ENCODE assay signal across 36 cellular contexts in genomic region chr4:6589444-6589843, GRCh38. TPM values are rescaled to one million over a fixed set of nuclear protein-coding genes. Genes with fewer than 3 reads are reported as not detected.
A peak's percentile ranks its signal among the peaks of the same experiment; 100 is the strongest.
DNase-seq lines count a peak whose midpoint lies in the region; ATAC-seq, FAIRE-seq and TF ChIP-seq lines count a peak whose summit lies in the region.
"Had no signal": no experiment of that assay in that cellular context is flagged by ENCODE, and none has a peak within 500 bp of the region (broad histone marks: within the 10 kb centered on the region; RNA-seq: fewer than 3 reads in every experiment).

No MANE protein-coding gene starts in this region.

- H3K9me3 ChIP-seq in HepG2 (ENCODE audit: low read length) (no peaks in the 10 kb centered on the region), right lobe of liver (no peaks in the 10 kb centered on the region), K562 (replicated peaks; ENCODE audit: control insufficient read depth, insufficient read depth, low read depth, low read length) (no peaks in the 10 kb centered on the region)
- no peaks in the 10 kb centered on the region for H3K9me3 ChIP-seq in CD8-positive, alpha-beta T cell (ENCODE audit: low read length)
- H3K9me3 ChIP-seq: A549; BE2C; BLaER1; BLaER1 treated with 17β-estradiol and CSF1 and Interleukin-3, amounts not matched to agents 10 nM and 100 nM; Caco-2 had no signal

- no peak for ATAC-seq in activated naive CD8-positive, alpha-beta T cell treated with anti-CD3 and anti-CD28 coated beads, Interleukin-2, amount 10 ng/mL, durations not matched to agents 7 days and 5 days (ENCODE audit: low read depth)
- no peak for ATAC-seq in activated naive CD8-positive, alpha-beta T cell treated with anti-CD3 and anti-CD28 coated beads, Interleukin-2, amount 50 U/mL, for 24 hours
- ATAC-seq in HepG2 (no peak), right lobe of liver (no peak), K562 (no peak), HG03565 (IDR thresholded peaks at IDR 0.05; ENCODE audit: unreplicated experiment) (no peak)
- no peak for ATAC-seq in CD8-positive, alpha-beta T cell
- ATAC-seq: A549 had no signal

- POLR2A ChIA-PET in activated naive CD8-positive, alpha-beta T cell treated with anti-CD3 and anti-CD28 coated beads, Interleukin-2, amount 10 ng/mL, durations not matched to agents 7 days and 5 days (lab: Charles Lee) = no interaction called here
- POLR2A ChIA-PET in HepG2 (lab: Yijun Ruan, JAX) (no interaction called here), K562 (lab: Yijun Ruan, JAX) (interaction anchor here (0.7 to 1.3 kb wide), 2 partner anchors 86 to 1553 kb away, joined by 3 to 5 read pairs; no protein-coding TSS in a partner anchor)
- POLR2A ChIA-PET in CD8-positive, alpha-beta T cell (lab: Charles Lee) = no interaction called here

- H2AFZ ChIP-seq in HepG2 (ENCODE audit: low read length) (no peak overlapping the region), K562 (ENCODE audit: low read depth, low read length) (no peak overlapping the region)

- no peaks in the 10 kb centered on the region; a peak in 1 of 5 replicates for H3K27me3 ChIP-seq in HepG2 (ENCODE audit: control insufficient read depth in 1 of 2, insufficient read depth in 2 of 2, low read length in 2 of 2)
- no peaks in the 10 kb centered on the region for H3K27me3 ChIP-seq in right lobe of liver
- H3K27me3 ChIP-seq in CD8-positive, alpha-beta T cell (ENCODE audit: insufficient read depth, low read length) = no peaks in the 10 kb centered on the region
- no peaks in the 10 kb centered on the region for H3K27me3 ChIP-seq in K562 (ENCODE audit: control insufficient read depth in 2 of 2, insufficient read depth in 2 of 2, low read length in 2 of 2)
- H3K27me3 ChIP-seq: BE2C; BLaER1; BLaER1 treated with 17β-estradiol and CSF1 and Interleukin-3, amounts not matched to agents 10 nM and 100 nM had no signal

- no peaks in the 10 kb centered on the region for H3K4me1 ChIP-seq in HepG2 (ENCODE audit: insufficient read depth, low read length)
- H3K4me1 ChIP-seq in right lobe of liver = no peaks in the 10 kb centered on the region
- H3K4me1 ChIP-seq in CD8-positive, alpha-beta T cell (ENCODE audit: insufficient read depth, low read length) = no peaks in the 10 kb centered on the region
- peaks cover 3 to 22% of the 10 kb centered on the region in 2 experiments; a peak in 4 of 5 replicates for H3K4me1 ChIP-seq in K562 (replicated peaks in 1 of 2; ENCODE audit: control insufficient read depth in 2 of 2, insufficient read depth in 2 of 2, low read length in 2 of 2)
- H3K4me1 ChIP-seq: A549, BE2C, Caco-2 had no signal

- H3K9ac ChIP-seq in HepG2 (ENCODE audit: insufficient read depth, low read depth, low read length) (no peak overlapping the region), K562 (ENCODE audit: insufficient read depth in 1 of 2, low read depth in 2 of 2, low read length in 2 of 2) (no peak overlapping the region)
- H3K9ac ChIP-seq: BLaER1; BLaER1 treated with 17β-estradiol and CSF1 and Interleukin-3, amounts not matched to agents 10 nM and 100 nM had no signal

- H3K36me3 ChIP-seq in HepG2 (replicated peaks in 1 of 2; ENCODE audit: control insufficient read depth in 1 of 2, insufficient read depth in 2 of 2, low read length in 2 of 2) (no peaks in the 10 kb centered on the region; a peak in 2 of 5 replicates), right lobe of liver (peaks cover 0 to 7% (median 0%) of the 10 kb centered on the region in 4 donors), K562 (ENCODE audit: control insufficient read depth, insufficient read depth, low read length) (no peaks in the 10 kb centered on the region)
- H3K36me3 ChIP-seq in CD8-positive, alpha-beta T cell (ENCODE audit: insufficient read depth, low read length) = peaks cover 23% of the 10 kb centered on the region
- H3K36me3 ChIP-seq: BE2C had no signal

- peaks cover 17% of the 10 kb centered on the region for H3K36me3 Mint-ChIP-seq in activated naive CD8-positive, alpha-beta T cell treated with anti-CD3 and anti-CD28 coated beads, Interleukin-2, amount 10 ng/mL, durations not matched to agents 7 days and 5 days
- H3K36me3 Mint-ChIP-seq in activated naive CD8-positive, alpha-beta T cell treated with anti-CD3 and anti-CD28 coated beads, Interleukin-2, amount 50 U/mL, for 24 hours (ENCODE audit: low read depth) = peaks cover 5% of the 10 kb centered on the region
- H3K36me3 Mint-ChIP-seq in CD8-positive, alpha-beta T cell = peaks cover 79% of the 10 kb centered on the region

- no peaks in the 10 kb centered on the region for H3K9me3 Mint-ChIP-seq in activated naive CD8-positive, alpha-beta T cell treated with anti-CD3 and anti-CD28 coated beads, Interleukin-2, amount 10 ng/mL, durations not matched to agents 7 days and 5 days
- no peaks in the 10 kb centered on the region for H3K9me3 Mint-ChIP-seq in activated naive CD8-positive, alpha-beta T cell treated with anti-CD3 and anti-CD28 coated beads, Interleukin-2, amount 50 U/mL, for 24 hours
- H3K9me3 Mint-ChIP-seq in CD8-positive, alpha-beta T cell = no peaks in the 10 kb centered on the region
- H3K9me3 Mint-ChIP-seq: CD4-positive, alpha-beta memory T cell; CD4-positive, alpha-beta T cell; CD4-positive, CD25-positive, alpha-beta regulatory T cell; CD8-positive, alpha-beta memory T cell had no signal

- 94% methylated on average over 4 of the region's 4 CpGs for WGBS in HepG2 (ENCODE audit: low lambda C conversion rate)
- 93% methylated on average over 3 of the region's 4 CpGs for WGBS in right lobe of liver (ENCODE audit: insufficient coverage, low coverage, low lambda C conversion rate, missing lambda C conversion rate)
- 89% methylated on average over 4 of the region's 4 CpGs for WGBS in K562 (ENCODE audit: insufficient coverage, low coverage, missing lambda C conversion rate)

- H3K27me3 Mint-ChIP-seq in activated naive CD8-positive, alpha-beta T cell treated with anti-CD3 and anti-CD28 coated beads, Interleukin-2, amount 10 ng/mL, durations not matched to agents 7 days and 5 days = no peaks in the 10 kb centered on the region
- H3K27me3 Mint-ChIP-seq in activated naive CD8-positive, alpha-beta T cell treated with anti-CD3 and anti-CD28 coated beads, Interleukin-2, amount 50 U/mL, for 24 hours = no peaks in the 10 kb centered on the region
- H3K27me3 Mint-ChIP-seq in CD8-positive, alpha-beta T cell (ENCODE audit: low read depth) = no peaks in the 10 kb centered on the region
- H3K27me3 Mint-ChIP-seq: B cell; CD4-positive, alpha-beta memory T cell; CD4-positive, alpha-beta T cell; CD4-positive, CD25-positive, alpha-beta regulatory T cell; CD8-positive, alpha-beta memory T cell had no signal

- BruUV-seq in HepG2 (replicated peaks; lab: Mats Ljungman, UMichigan) (no TSS peak), K562 (replicated peaks; lab: Mats Ljungman, UMichigan) (no TSS peak)

- H3K4me3 Mint-ChIP-seq in activated naive CD8-positive, alpha-beta T cell treated with anti-CD3 and anti-CD28 coated beads, Interleukin-2, amount 10 ng/mL, durations not matched to agents 7 days and 5 days = no peak overlapping the region
- no peak overlapping the region for H3K4me3 Mint-ChIP-seq in activated naive CD8-positive, alpha-beta T cell treated with anti-CD3 and anti-CD28 coated beads, Interleukin-2, amount 50 U/mL, for 24 hours
- H3K4me3 Mint-ChIP-seq in CD8-positive, alpha-beta T cell = no peak overlapping the region
- H3K4me3 Mint-ChIP-seq: B cell; CD14-positive monocyte; CD4-positive, alpha-beta memory T cell; CD4-positive, alpha-beta T cell; CD4-positive, CD25-positive, alpha-beta regulatory T cell; CD8-positive, alpha-beta memory T cell had no signal

- no peak for DNase-seq in activated naive CD8-positive, alpha-beta T cell treated with anti-CD3 and anti-CD28 coated beads, Interleukin-2, amount 10 ng/mL, durations not matched to agents 7 days and 5 days
- DNase-seq in activated naive CD8-positive, alpha-beta T cell treated with anti-CD3 and anti-CD28 coated beads, Interleukin-2, amount 50 U/mL, for 24 hours = no peak
- DNase-seq in HepG2 (ENCODE audit: low spot score) = no peak
- no peak for DNase-seq in right lobe of liver
- no peak for DNase-seq in CD8-positive, alpha-beta T cell
- DNase-seq in K562 (ENCODE audit: extremely low read depth in 1 of 4, low spot score in 3 of 4) = no peak
- DNase-seq in NCI-H345 (lab: John Stamatoyannopoulos, UW) = no peak
- DNase-seq: 8988T; ACHN; AML-193; BE2C; C1 segment of cervical spinal cord; Caco-2; Calu3; CD4-positive, alpha-beta memory T cell; CD4-positive, alpha-beta T cell; CD4-positive, CD25-positive, alpha-beta regulatory T cell; CD8-positive, alpha-beta memory T cell; COR-L47; DMS 273 treated with DMSO at 0.1 percent for 48 hours; DMS153; DMS53; DMS79; DMS79 treated with DMSO at 0.1 percent for 48 hours; DND-41; EL had no signal

- in situ Hi-C loops in HepG2 (cut with HindIII; ENCODE audit: extremely low pct_ligation_motif_present, low pct_unique_long_range_greater_than_20kb) = no loop called here
- in situ Hi-C loops in K562 (cut with MboI) = no loop called here

- TF ChIP-seq RAD21 in HepG2 (CRISPR knock-in tag; IDR thresholded peaks at IDR 0.05) = no peak
- no peak for TF ChIP-seq RAD21 in K562 (CRISPR knock-in tag; conservative IDR thresholded peaks at IDR 0.05 in 1 of 2, IDR thresholded peaks at IDR 0.05 in 1 of 2)

- peak overlapping the region; percentile 51 for H3K27ac Mint-ChIP-seq in activated naive CD8-positive, alpha-beta T cell treated with anti-CD3 and anti-CD28 coated beads, Interleukin-2, amount 10 ng/mL, durations not matched to agents 7 days and 5 days
- no peak overlapping the region for H3K27ac Mint-ChIP-seq in activated naive CD8-positive, alpha-beta T cell treated with anti-CD3 and anti-CD28 coated beads, Interleukin-2, amount 50 U/mL, for 24 hours
- H3K27ac Mint-ChIP-seq in CD8-positive, alpha-beta T cell = peak overlapping the region; percentile 60
- H3K27ac Mint-ChIP-seq: B cell; CD4-positive, alpha-beta memory T cell; CD4-positive, alpha-beta T cell; CD4-positive, CD25-positive, alpha-beta regulatory T cell had no signal

- H3K4me2 ChIP-seq in HepG2 (ENCODE audit: low read depth, low read length) (no peak overlapping the region), K562 (ENCODE audit: insufficient read depth, low read length) (no peak overlapping the region)
- H3K4me2 ChIP-seq: A549; BLaER1; BLaER1 treated with 17β-estradiol and CSF1 and Interleukin-3, amounts not matched to agents 10 nM and 100 nM had no signal

- TF ChIP-seq CTCF in HepG2 (CRISPR knock-in tag; IDR thresholded peaks at IDR 0.05) = no peak
- no peak for TF ChIP-seq CTCF in right lobe of liver (IDR thresholded peaks at IDR 0.05)
- TF ChIP-seq CTCF in CD8-positive, alpha-beta T cell (IDR thresholded peaks at IDR 0.05) = no peak
- no peak for TF ChIP-seq CTCF in K562 (IDR thresholded peaks at IDR 0.05 in 2 of 3, conservative IDR thresholded peaks at IDR 0.05 in 1 of 3; ENCODE audit: insufficient read depth in 2 of 3, low read depth in 1 of 3, low read length in 3 of 3)

- no peaks in the 10 kb centered on the region for H3K4me1 Mint-ChIP-seq in activated naive CD8-positive, alpha-beta T cell treated with anti-CD3 and anti-CD28 coated beads, Interleukin-2, amount 10 ng/mL, durations not matched to agents 7 days and 5 days
- no peaks in the 10 kb centered on the region for H3K4me1 Mint-ChIP-seq in activated naive CD8-positive, alpha-beta T cell treated with anti-CD3 and anti-CD28 coated beads, Interleukin-2, amount 50 U/mL, for 24 hours
- H3K4me1 Mint-ChIP-seq in CD8-positive, alpha-beta T cell (ENCODE audit: low read depth) = no peaks in the 10 kb centered on the region
- H3K4me1 Mint-ChIP-seq: CD14-positive monocyte; CD4-positive, alpha-beta memory T cell; CD8-positive, alpha-beta memory T cell had no signal

- CTCF ChIA-PET in HepG2 (lab: Yijun Ruan, JAX; ENCODE audit: low intra/inter-chr PET ratio, low total read pairs) (no interaction called here), K562 (lab: Yijun Ruan, JAX; ENCODE audit: low intra/inter-chr PET ratio) (no interaction called here)
- CTCF ChIA-PET in CD8-positive, alpha-beta T cell (lab: Charles Lee) = no interaction called here

- H4K20me1 ChIP-seq in HepG2 (ENCODE audit: insufficient read depth, low read length) (no peaks in the 10 kb centered on the region), K562 (replicated peaks; ENCODE audit: control insufficient read depth, insufficient read depth, low read length) (no peaks in the 10 kb centered on the region)
- H4K20me1 ChIP-seq: BLaER1 had no signal

- no peaks in the 10 kb centered on the region for H3K9me1 ChIP-seq in K562 (ENCODE audit: control insufficient read depth, insufficient read depth, low read length)

- intact Hi-C loops in HepG2 (cut with micrococcal nuclease; ENCODE audit: unreplicated experiment) = no loop called here
- intact Hi-C loops in right lobe of liver (cut with DNase I) = no loop called here
- intact Hi-C loops in CD8-positive, alpha-beta T cell (cut with DNase I, micrococcal nuclease) = no loop called here
- intact Hi-C loops in K562 (cut with micrococcal nuclease) = no loop called here

- TF ChIP-seq POLR2A in HepG2 (IDR thresholded peaks at IDR 0.05; ENCODE audit: insufficient read depth in 1 of 2, low read depth in 2 of 2, low read length in 2 of 2) (no peak), right lobe of liver (IDR thresholded peaks at IDR 0.05) (no peak), K562 (conservative IDR thresholded peaks at IDR 0.05) (no peak)

- TF ChIP-seq EP300 in HepG2 (IDR thresholded peaks at IDR 0.05; ENCODE audit: low read depth in 2 of 2, low read length in 2 of 2) (no peak), HepG2 (CRISPR knock-in tag; IDR thresholded peaks at IDR 0.05; ENCODE audit: borderline replicate concordance) (no peak), K562 (IDR thresholded peaks at IDR 0.05; ENCODE audit: low read length) (no peak)

- no peak overlapping the region for H3K4me3 ChIP-seq in HepG2 (replicated peaks in 1 of 3; ENCODE audit: insufficient read depth in 1 of 3, low read depth in 2 of 3, low read length in 3 of 3)
- no peak overlapping the region for H3K4me3 ChIP-seq in right lobe of liver
- H3K4me3 ChIP-seq in CD8-positive, alpha-beta T cell (ENCODE audit: low read depth, low read length) = no peak overlapping the region
- no peak overlapping the region for H3K4me3 ChIP-seq in K562
- H3K4me3 ChIP-seq: A549; BLaER1; BLaER1 treated with 17β-estradiol and CSF1 and Interleukin-3, amounts not matched to agents 10 nM and 100 nM had no signal

- FAIRE-seq in HepG2 (lab: Jason Lieb, UNC) = no peak
- no peak for FAIRE-seq in K562 (lab: Jason Lieb, UNC)
- FAIRE-seq: A204.1, A549, D721Med had no signal

- H3K79me2 ChIP-seq in HepG2 (ENCODE audit: insufficient read depth, low read length) (no peaks in the 10 kb centered on the region), K562 (ENCODE audit: control insufficient read depth, insufficient read depth, low read length) (no peaks in the 10 kb centered on the region)

- H3K27ac ChIP-seq in HepG2 (ENCODE audit: extremely low read length, insufficient read depth, low read length) = no peak overlapping the region
- H3K27ac ChIP-seq in right lobe of liver = no peak overlapping the region
- H3K27ac ChIP-seq in CD8-positive, alpha-beta T cell (ENCODE audit: low read depth, low read length) = no peak overlapping the region
- no peak overlapping the region for H3K27ac ChIP-seq in K562 (ENCODE audit: extremely low read depth, low read depth, low read length)
- H3K27ac ChIP-seq: 22Rv1; A549; BLaER1; BLaER1 treated with 17β-estradiol and CSF1 and Interleukin-3, amounts not matched to agents 10 nM and 100 nM; C4-2B had no signal

RNA-seq across cellular contexts. Expression of gene MAN2B2, which starts 14.5 kb away (rescaled TPM):
- total RNA-seq in activated naive CD8-positive, alpha-beta T cell treated with anti-CD3 and anti-CD28 coated beads, Interleukin-2, amount 10 ng/mL, durations not matched to agents 7 days and 5 days = 10 to 100 TPM; 36.0 to 38.2 TPM
- total RNA-seq in HepG2 (2016; rRNA removed; fragmentation: Illumina TruSeq; extraction: Trizol) (2.8 and 5.4 TPM in 2 replicates), right lobe of liver (10 to 100 TPM; 22.3 to 34.1 (median 27.5) TPM), K562 (2014; rRNA removed) (5.3 and 6.0 TPM in 2 replicates), K562 (2014; rRNA removed; fragmentation: Illumina TruSeq; extraction: Trizol) (1.7 TPM in 2 replicates), K562 (2015; rRNA removed; fragmentation: Illumina TruSeq; extraction: Trizol) (3.8 and 4.1 TPM in 2 replicates), K562 (2021) (8.5 and 8.8 TPM in 2 replicates)
- 0.62 and 0.71 TPM in 2 replicates for total RNA-seq in HepG2 (2016; cell fraction: cytosol; rRNA removed; fragmentation: Illumina TruSeq; extraction: Trizol; ENCODE audit: low read depth)
- 2.0 and 5.4 TPM in 2 replicates for total RNA-seq in HepG2 (2016; cell fraction: insoluble cytoplasmic fraction; rRNA removed; fragmentation: Illumina TruSeq; extraction: Trizol)
- total RNA-seq in HepG2 (2016; cell fraction: membrane; rRNA removed; fragmentation: Illumina TruSeq; extraction: Trizol) = 1.1 and 1.2 TPM in 2 replicates
- 6.3 and 8.0 TPM in 2 replicates for total RNA-seq in HepG2 (2016; cell fraction: nucleus; rRNA removed; fragmentation: Illumina TruSeq; extraction: Trizol)
- polyA plus RNA-seq in HepG2 (2011; rRNA removed) (4.8 and 6.4 TPM in 2 replicates), K562 (2011; rRNA removed) (2.5 and 3.7 TPM in 2 replicates), K562 (2014; fragmentation: Illumina TruSeq; extraction: Trizol) (3.7 and 4.8 TPM in 2 replicates), K562 (2014; fragmentation: Nextera tagmentation; extraction: Ambion mirVana) (under 1 TPM; 0.21 to 0.27 TPM), K562 (2014; rRNA removed) (4.2 and 4.9 TPM in 2 replicates)
- 4.7 and 6.1 TPM in 2 replicates for polyA plus RNA-seq in HepG2 (2011; cell fraction: cytosol; rRNA removed)
- 14.1 and 16.0 TPM in 2 replicates for polyA plus RNA-seq in HepG2 (2011; cell fraction: nucleus; rRNA removed)
- 4.4 and 4.5 TPM in 2 replicates for polyA plus RNA-seq in HepG2 (2012)
- polyA plus RNA-seq in HepG2 (2016; cell fraction: cytosol; fragmentation: Illumina TruSeq; extraction: Trizol; ENCODE audit: low read depth) = 0.44 TPM in 2 replicates
- 2.4 and 3.0 TPM in 2 replicates for polyA plus RNA-seq in HepG2 (2016; cell fraction: insoluble cytoplasmic fraction; fragmentation: Illumina TruSeq; extraction: Trizol; ENCODE audit: low read depth)
- 0.70 and 0.92 TPM in 2 replicates for polyA plus RNA-seq in HepG2 (2016; cell fraction: membrane; fragmentation: Illumina TruSeq; extraction: Trizol; ENCODE audit: low read depth)
- 14.4 and 14.5 TPM in 2 replicates for polyA plus RNA-seq in HepG2 (2016; cell fraction: nucleus; fragmentation: Illumina TruSeq; extraction: Trizol; ENCODE audit: insufficient read depth, low read depth)
- 9.0 and 18.8 TPM in 2 replicates for polyA minus RNA-seq in HepG2 (2011; rRNA and poly(A)+ RNA removed; ENCODE audit: low replicate concordance)
- polyA minus RNA-seq in HepG2 (2011; cell fraction: cytosol; rRNA and poly(A)+ RNA removed) = 7.6 and 8.0 TPM in 2 replicates
- polyA minus RNA-seq in HepG2 (2011; cell fraction: nucleus; rRNA and poly(A)+ RNA removed) = 5.0 and 6.2 TPM in 2 replicates
- 10 to 100 TPM; 26.4 to 26.7 TPM for total RNA-seq in CD8-positive, alpha-beta T cell
- total RNA-seq in K562 (2011; cell fraction: chromatin; rRNA removed; ENCODE audit: low replicate concordance) = 7.7 and 16.2 TPM in 2 replicates
- total RNA-seq in K562 (2011; cell fraction: nucleolus; rRNA removed) = 17.6 and 18.3 TPM in 2 replicates
- total RNA-seq in K562 (2011; cell fraction: nucleoplasm; rRNA removed) = 12.6 TPM in 2 replicates
- polyA plus RNA-seq in K562 (2011; cell fraction: cytosol; rRNA removed) = 3.8 and 8.3 TPM in 2 replicates
- 8.0 and 12.5 TPM in 2 replicates for polyA plus RNA-seq in K562 (2011; cell fraction: nucleus; rRNA removed)
- polyA plus RNA-seq in K562 (2012) = 5.9 and 18.3 TPM in 2 replicates
- polyA minus RNA-seq in K562 (2011; rRNA and poly(A)+ RNA removed) = 2.5 and 3.6 TPM in 2 replicates
- polyA minus RNA-seq in K562 (2011; cell fraction: cytosol; rRNA and poly(A)+ RNA removed) = 6.9 and 13.0 TPM in 2 replicates
- polyA minus RNA-seq in K562 (2011; cell fraction: nucleus; rRNA and poly(A)+ RNA removed) = 5.7 and 6.0 TPM in 2 replicates

RNA-seq across cellular contexts. Expression of gene MRFAP1, which starts 51.0 kb away (rescaled TPM):
- total RNA-seq in activated naive CD8-positive, alpha-beta T cell treated with anti-CD3 and anti-CD28 coated beads, Interleukin-2, amount 10 ng/mL, durations not matched to agents 7 days and 5 days = 100 to 1,000 TPM; 123 to 128 TPM
- 158 and 254 TPM in 2 replicates for total RNA-seq in HepG2 (2016; rRNA removed; fragmentation: Illumina TruSeq; extraction: Trizol)
- total RNA-seq in HepG2 (2016; cell fraction: cytosol; rRNA removed; fragmentation: Illumina TruSeq; extraction: Trizol; ENCODE audit: low read depth) = 31.0 and 37.7 TPM in 2 replicates
- total RNA-seq in HepG2 (2016; cell fraction: insoluble cytoplasmic fraction; rRNA removed; fragmentation: Illumina TruSeq; extraction: Trizol) = 174 and 249 TPM in 2 replicates
- 87.0 and 105 TPM in 2 replicates for total RNA-seq in HepG2 (2016; cell fraction: membrane; rRNA removed; fragmentation: Illumina TruSeq; extraction: Trizol)
- 67.5 and 68.6 TPM in 2 replicates for total RNA-seq in HepG2 (2016; cell fraction: nucleus; rRNA removed; fragmentation: Illumina TruSeq; extraction: Trizol)
- polyA plus RNA-seq in HepG2 (2011; rRNA removed) = 103 and 112 TPM in 2 replicates
- 110 and 141 TPM in 2 replicates for polyA plus RNA-seq in HepG2 (2011; cell fraction: cytosol; rRNA removed)
- 54.5 and 54.7 TPM in 2 replicates for polyA plus RNA-seq in HepG2 (2011; cell fraction: nucleus; rRNA removed)
- polyA plus RNA-seq in HepG2 (2012) = 198 and 236 TPM in 2 replicates
- 55.7 and 56.7 TPM in 2 replicates for polyA plus RNA-seq in HepG2 (2016; cell fraction: cytosol; fragmentation: Illumina TruSeq; extraction: Trizol; ENCODE audit: low read depth)
- polyA plus RNA-seq in HepG2 (2016; cell fraction: insoluble cytoplasmic fraction; fragmentation: Illumina TruSeq; extraction: Trizol; ENCODE audit: low read depth) = 509 and 563 TPM in 2 replicates
- polyA plus RNA-seq in HepG2 (2016; cell fraction: membrane; fragmentation: Illumina TruSeq; extraction: Trizol; ENCODE audit: low read depth) = 117 and 129 TPM in 2 replicates
- polyA plus RNA-seq in HepG2 (2016; cell fraction: nucleus; fragmentation: Illumina TruSeq; extraction: Trizol; ENCODE audit: insufficient read depth, low read depth) = 205 and 206 TPM in 2 replicates
- polyA minus RNA-seq in HepG2 (2011; rRNA and poly(A)+ RNA removed; ENCODE audit: low replicate concordance) = 19.4 and 22.0 TPM in 2 replicates
- polyA minus RNA-seq in HepG2 (2011; cell fraction: cytosol; rRNA and poly(A)+ RNA removed) = 29.9 and 30.5 TPM in 2 replicates
- polyA minus RNA-seq in HepG2 (2011; cell fraction: nucleus; rRNA and poly(A)+ RNA removed) = 21.4 and 24.6 TPM in 2 replicates
- 100 to 1,000 TPM; 103 to 166 (median 129) TPM for total RNA-seq in right lobe of liver
- total RNA-seq in CD8-positive, alpha-beta T cell = 100 to 1,000 TPM; 177 to 183 TPM
- 15.5 and 27.2 TPM in 2 replicates for total RNA-seq in K562 (2011; cell fraction: chromatin; rRNA removed; ENCODE audit: low replicate concordance)
- total RNA-seq in K562 (2011; cell fraction: nucleolus; rRNA removed) = 14.7 and 15.3 TPM in 2 replicates
- 23.0 and 24.2 TPM in 2 replicates for total RNA-seq in K562 (2011; cell fraction: nucleoplasm; rRNA removed)
- total RNA-seq in K562 (2014; rRNA removed) = 147 and 234 TPM in 2 replicates
- 151 and 173 TPM in 2 replicates for total RNA-seq in K562 (2014; rRNA removed; fragmentation: Illumina TruSeq; extraction: Trizol)
- 163 and 171 TPM in 2 replicates for total RNA-seq in K562 (2015; rRNA removed; fragmentation: Illumina TruSeq; extraction: Trizol)
- 257 and 270 TPM in 2 replicates for total RNA-seq in K562 (2021)
- polyA plus RNA-seq in K562 (2011; rRNA removed) = 123 and 143 TPM in 2 replicates
- polyA plus RNA-seq in K562 (2011; cell fraction: cytosol; rRNA removed) = 93.5 and 146 TPM in 2 replicates
- polyA plus RNA-seq in K562 (2011; cell fraction: nucleus; rRNA removed) = 74.4 and 83.5 TPM in 2 replicates
- 285 and 344 TPM in 2 replicates for polyA plus RNA-seq in K562 (2012)
- 185 and 221 TPM in 2 replicates for polyA plus RNA-seq in K562 (2014; fragmentation: Illumina TruSeq; extraction: Trizol)
- 10 to 100 TPM; 46.0 to 59.9 TPM for polyA plus RNA-seq in K562 (2014; fragmentation: Nextera tagmentation; extraction: Ambion mirVana)
- 251 and 255 TPM in 2 replicates for polyA plus RNA-seq in K562 (2014; rRNA removed)
- polyA minus RNA-seq in K562 (2011; rRNA and poly(A)+ RNA removed) = 49.7 and 58.2 TPM in 2 replicates
- 37.6 and 63.5 TPM in 2 replicates for polyA minus RNA-seq in K562 (2011; cell fraction: cytosol; rRNA and poly(A)+ RNA removed)
- 13.9 and 29.2 TPM in 2 replicates for polyA minus RNA-seq in K562 (2011; cell fraction: nucleus; rRNA and poly(A)+ RNA removed)
